4 cellular contexts compared by ENCODE assay signal in the genomic region with DNA sequence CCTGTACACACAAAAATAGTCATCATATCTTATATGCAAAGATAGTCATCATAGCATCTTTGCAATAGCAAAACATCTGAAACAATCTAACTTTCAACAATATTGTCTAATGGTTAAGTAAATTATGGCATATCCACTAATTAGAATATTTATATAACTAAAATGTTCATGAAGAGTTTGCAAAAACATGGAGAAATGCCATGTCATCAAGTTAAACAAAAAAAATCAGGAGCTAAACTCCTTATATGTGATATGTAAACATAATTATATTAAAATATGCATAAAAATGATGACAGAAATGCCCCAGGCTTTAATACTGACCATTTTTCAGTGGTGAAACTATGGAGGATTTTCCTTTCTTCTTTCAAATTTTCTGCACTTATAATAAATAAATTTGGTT.
TF ChIP-seq lines count a peak whose summit lies in the region.

No MANE protein-coding gene starts in this region.

TF ChIP-seq in SK-N-SH, 30 proteins besides CTCF, POLR2A, EP300 and RAD21 (continues in another document):
- TF ChIP-seq, protein P1, sequence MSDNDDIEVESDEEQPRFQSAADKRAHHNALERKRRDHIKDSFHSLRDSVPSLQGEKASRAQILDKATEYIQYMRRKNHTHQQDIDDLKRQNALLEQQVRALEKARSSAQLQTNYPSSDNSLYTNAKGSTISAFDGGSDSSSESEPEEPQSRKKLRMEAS (IDR thresholded peaks at IDR 0.05; ENCODE audit: low read depth): no peak
- TF ChIP-seq GABPA (IDR thresholded peaks at IDR 0.05; ENCODE audit: low read depth): no peak
- no peak for TF ChIP-seq TAF1 (IDR thresholded peaks at IDR 0.05; ENCODE audit: borderline replicate concordance, low read depth, low read length)
- no peak for TF ChIP-seq POLR2AphosphoS5 (IDR thresholded peaks at IDR 0.05; ENCODE audit: low read depth, low read length)
- TF ChIP-seq, protein P2, sequence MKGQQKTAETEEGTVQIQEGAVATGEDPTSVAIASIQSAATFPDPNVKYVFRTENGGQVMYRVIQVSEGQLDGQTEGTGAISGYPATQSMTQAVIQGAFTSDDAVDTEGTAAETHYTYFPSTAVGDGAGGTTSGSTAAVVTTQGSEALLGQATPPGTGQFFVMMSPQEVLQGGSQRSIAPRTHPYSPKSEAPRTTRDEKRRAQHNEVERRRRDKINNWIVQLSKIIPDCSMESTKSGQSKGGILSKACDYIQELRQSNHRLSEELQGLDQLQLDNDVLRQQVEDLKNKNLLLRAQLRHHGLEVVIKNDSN (IDR thresholded peaks at IDR 0.05; ENCODE audit: borderline replicate concordance, low read depth): no peak
- TF ChIP-seq MXI1 (IDR thresholded peaks at IDR 0.05; ENCODE audit: low read depth, low read length): no peak
- no peak for TF ChIP-seq RCOR1 (IDR thresholded peaks at IDR 0.05; ENCODE audit: low read length)
- no peak for TF ChIP-seq EZH2phosphoT487 (IDR thresholded peaks at IDR 0.05; ENCODE audit: borderline replicate concordance, low read depth)
- TF ChIP-seq, protein P3, sequence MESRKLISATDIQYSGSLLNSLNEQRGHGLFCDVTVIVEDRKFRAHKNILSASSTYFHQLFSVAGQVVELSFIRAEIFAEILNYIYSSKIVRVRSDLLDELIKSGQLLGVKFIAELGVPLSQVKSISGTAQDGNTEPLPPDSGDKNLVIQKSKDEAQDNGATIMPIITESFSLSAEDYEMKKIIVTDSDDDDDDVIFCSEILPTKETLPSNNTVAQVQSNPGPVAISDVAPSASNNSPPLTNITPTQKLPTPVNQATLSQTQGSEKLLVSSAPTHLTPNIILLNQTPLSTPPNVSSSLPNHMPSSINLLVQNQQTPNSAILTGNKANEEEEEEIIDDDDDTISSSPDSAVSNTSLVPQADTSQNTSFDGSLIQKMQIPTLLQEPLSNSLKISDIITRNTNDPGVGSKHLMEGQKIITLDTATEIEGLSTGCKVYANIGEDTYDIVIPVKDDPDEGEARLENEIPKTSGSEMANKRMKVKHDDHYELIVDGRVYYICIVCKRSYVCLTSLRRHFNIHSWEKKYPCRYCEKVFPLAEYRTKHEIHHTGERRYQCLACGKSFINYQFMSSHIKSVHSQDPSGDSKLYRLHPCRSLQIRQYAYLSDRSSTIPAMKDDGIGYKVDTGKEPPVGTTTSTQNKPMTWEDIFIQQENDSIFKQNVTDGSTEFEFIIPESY (IDR thresholded peaks at IDR 0.05; ENCODE audit: borderline replicate concordance, low read depth): no peak
- TF ChIP-seq, protein P4, sequence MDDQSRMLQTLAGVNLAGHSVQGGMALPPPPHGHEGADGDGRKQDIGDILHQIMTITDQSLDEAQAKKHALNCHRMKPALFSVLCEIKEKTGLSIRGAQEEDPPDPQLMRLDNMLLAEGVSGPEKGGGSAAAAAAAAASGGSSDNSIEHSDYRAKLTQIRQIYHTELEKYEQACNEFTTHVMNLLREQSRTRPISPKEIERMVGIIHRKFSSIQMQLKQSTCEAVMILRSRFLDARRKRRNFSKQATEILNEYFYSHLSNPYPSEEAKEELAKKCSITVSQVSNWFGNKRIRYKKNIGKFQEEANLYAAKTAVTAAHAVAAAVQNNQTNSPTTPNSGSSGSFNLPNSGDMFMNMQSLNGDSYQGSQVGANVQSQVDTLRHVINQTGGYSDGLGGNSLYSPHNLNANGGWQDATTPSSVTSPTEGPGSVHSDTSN (IDR thresholded peaks at IDR 0.05): no peak
- TF ChIP-seq YY1 (IDR thresholded peaks at IDR 0.05; ENCODE audit: low read depth): no peak

TF ChIP-seq in SK-N-SH treated with all-trans-retinoic acid at 6 μM for 48 hours, 23 proteins besides CTCF, POLR2A, EP300 and RAD21:
- TF ChIP-seq PPARA (CRISPR knock-in tag; IDR thresholded peaks at IDR 0.05; ENCODE audit: borderline replicate concordance) (no peak), ZC3H10 (CRISPR knock-in tag; IDR thresholded peaks at IDR 0.05) (no peak), OSR1 (CRISPR knock-in tag; IDR thresholded peaks at IDR 0.05) (no peak), GLIS3 (CRISPR knock-in tag; IDR thresholded peaks at IDR 0.05) (no peak), ZNF565 (CRISPR knock-in tag; conservative IDR thresholded peaks at IDR 0.05; ENCODE audit: low read depth) (no peak), ZNF8 (CRISPR knock-in tag; IDR thresholded peaks at IDR 0.05) (no peak)

TF ChIP-seq in A549, 52 proteins besides CTCF, POLR2A, EP300 and RAD21:
- TF ChIP-seq MAFK (IDR thresholded peaks at IDR 0.05; ENCODE audit: partially characterized antibody): peak; percentile 38
- TF ChIP-seq, protein P5, sequence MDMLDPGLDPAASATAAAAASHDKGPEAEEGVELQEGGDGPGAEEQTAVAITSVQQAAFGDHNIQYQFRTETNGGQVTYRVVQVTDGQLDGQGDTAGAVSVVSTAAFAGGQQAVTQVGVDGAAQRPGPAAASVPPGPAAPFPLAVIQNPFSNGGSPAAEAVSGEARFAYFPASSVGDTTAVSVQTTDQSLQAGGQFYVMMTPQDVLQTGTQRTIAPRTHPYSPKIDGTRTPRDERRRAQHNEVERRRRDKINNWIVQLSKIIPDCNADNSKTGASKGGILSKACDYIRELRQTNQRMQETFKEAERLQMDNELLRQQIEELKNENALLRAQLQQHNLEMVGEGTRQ (IDR thresholded peaks at IDR 0.05): no peak
- no peak for TF ChIP-seq RARB (CRISPR knock-in tag; IDR thresholded peaks at IDR 0.05)
- no peak for TF ChIP-seq CBX8 (IDR thresholded peaks at IDR 0.05)
- no peak for TF ChIP-seq HOXB13 (CRISPR knock-in tag; IDR thresholded peaks at IDR 0.05; ENCODE audit: low read depth)

TF ChIP-seq in K562, 482 proteins besides CTCF, POLR2A, EP300 and RAD21:
- TF ChIP-seq, protein P6, sequence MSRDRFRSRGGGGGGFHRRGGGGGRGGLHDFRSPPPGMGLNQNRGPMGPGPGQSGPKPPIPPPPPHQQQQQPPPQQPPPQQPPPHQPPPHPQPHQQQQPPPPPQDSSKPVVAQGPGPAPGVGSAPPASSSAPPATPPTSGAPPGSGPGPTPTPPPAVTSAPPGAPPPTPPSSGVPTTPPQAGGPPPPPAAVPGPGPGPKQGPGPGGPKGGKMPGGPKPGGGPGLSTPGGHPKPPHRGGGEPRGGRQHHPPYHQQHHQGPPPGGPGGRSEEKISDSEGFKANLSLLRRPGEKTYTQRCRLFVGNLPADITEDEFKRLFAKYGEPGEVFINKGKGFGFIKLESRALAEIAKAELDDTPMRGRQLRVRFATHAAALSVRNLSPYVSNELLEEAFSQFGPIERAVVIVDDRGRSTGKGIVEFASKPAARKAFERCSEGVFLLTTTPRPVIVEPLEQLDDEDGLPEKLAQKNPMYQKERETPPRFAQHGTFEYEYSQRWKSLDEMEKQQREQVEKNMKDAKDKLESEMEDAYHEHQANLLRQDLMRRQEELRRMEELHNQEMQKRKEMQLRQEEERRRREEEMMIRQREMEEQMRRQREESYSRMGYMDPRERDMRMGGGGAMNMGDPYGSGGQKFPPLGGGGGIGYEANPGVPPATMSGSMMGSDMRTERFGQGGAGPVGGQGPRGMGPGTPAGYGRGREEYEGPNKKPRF (IDR thresholded peaks at IDR 0.05; ENCODE audit: low read depth, low read length): no peak
- TF ChIP-seq C11orf30 (IDR thresholded peaks at IDR 0.05; ENCODE audit: low read depth): 0 out of 2 replicates have a peak, but pooled peaks have one; percentile 16
- TF ChIP-seq ZNF316 (IDR thresholded peaks at IDR 0.05): peak; percentile 59
